In the genomic region with DNA sequence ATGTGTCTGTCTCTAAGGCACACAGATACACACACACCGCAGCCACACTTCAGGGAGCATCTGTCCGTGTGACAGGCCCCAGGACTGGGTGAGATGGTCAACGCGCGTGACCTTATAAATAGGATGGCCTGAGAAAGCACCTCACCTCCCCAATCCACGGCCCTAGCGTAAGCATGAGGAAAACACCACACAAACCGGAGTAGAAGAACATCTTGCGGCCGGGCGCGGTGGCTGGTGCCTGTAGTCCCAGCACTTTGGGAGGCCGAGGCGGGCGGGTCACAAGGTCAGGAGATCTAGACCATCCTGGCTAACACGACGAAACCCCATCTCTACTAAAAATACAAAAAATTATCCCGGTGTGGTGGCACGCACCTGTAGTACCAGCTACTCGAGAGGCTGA, we compare ENCODE assay signal across 1 cellular context.
TF ChIP-seq lines count a peak whose summit lies in the region.

No MANE protein-coding gene starts in this region.

TF ChIP-seq in HCT116, 20 proteins besides CTCF, POLR2A, EP300 and RAD21 (continued from another document):
- TF ChIP-seq, protein P1, sequence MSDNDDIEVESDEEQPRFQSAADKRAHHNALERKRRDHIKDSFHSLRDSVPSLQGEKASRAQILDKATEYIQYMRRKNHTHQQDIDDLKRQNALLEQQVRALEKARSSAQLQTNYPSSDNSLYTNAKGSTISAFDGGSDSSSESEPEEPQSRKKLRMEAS (IDR thresholded peaks at IDR 0.05): no peak
- TF ChIP-seq ELF1 (IDR thresholded peaks at IDR 0.05; ENCODE audit: borderline replicate concordance, low read depth) (no peak), ATF3 (IDR thresholded peaks at IDR 0.05) (no peak), POLR2AphosphoS5 (IDR thresholded peaks at IDR 0.05; ENCODE audit: low read depth, low read length) (no peak)
- TF ChIP-seq, protein P2, sequence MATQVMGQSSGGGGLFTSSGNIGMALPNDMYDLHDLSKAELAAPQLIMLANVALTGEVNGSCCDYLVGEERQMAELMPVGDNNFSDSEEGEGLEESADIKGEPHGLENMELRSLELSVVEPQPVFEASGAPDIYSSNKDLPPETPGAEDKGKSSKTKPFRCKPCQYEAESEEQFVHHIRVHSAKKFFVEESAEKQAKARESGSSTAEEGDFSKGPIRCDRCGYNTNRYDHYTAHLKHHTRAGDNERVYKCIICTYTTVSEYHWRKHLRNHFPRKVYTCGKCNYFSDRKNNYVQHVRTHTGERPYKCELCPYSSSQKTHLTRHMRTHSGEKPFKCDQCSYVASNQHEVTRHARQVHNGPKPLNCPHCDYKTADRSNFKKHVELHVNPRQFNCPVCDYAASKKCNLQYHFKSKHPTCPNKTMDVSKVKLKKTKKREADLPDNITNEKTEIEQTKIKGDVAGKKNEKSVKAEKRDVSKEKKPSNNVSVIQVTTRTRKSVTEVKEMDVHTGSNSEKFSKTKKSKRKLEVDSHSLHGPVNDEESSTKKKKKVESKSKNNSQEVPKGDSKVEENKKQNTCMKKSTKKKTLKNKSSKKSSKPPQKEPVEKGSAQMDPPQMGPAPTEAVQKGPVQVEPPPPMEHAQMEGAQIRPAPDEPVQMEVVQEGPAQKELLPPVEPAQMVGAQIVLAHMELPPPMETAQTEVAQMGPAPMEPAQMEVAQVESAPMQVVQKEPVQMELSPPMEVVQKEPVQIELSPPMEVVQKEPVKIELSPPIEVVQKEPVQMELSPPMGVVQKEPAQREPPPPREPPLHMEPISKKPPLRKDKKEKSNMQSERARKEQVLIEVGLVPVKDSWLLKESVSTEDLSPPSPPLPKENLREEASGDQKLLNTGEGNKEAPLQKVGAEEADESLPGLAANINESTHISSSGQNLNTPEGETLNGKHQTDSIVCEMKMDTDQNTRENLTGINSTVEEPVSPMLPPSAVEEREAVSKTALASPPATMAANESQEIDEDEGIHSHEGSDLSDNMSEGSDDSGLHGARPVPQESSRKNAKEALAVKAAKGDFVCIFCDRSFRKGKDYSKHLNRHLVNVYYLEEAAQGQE (IDR thresholded peaks at IDR 0.05; ENCODE audit: low read depth): no peak
